In genomic region chr1:74223453-74223852, GRCh38 we compare ENCODE assay signal across 30 cellular contexts. TPM values are rescaled to one million over a fixed set of nuclear protein-coding genes. Genes with fewer than 3 reads are reported as not detected.
"Had no signal": no experiment of that assay in that cellular context is flagged by ENCODE, and none has a peak within 500 bp of the region (broad histone marks: within the 10 kb centered on the region; RNA-seq: fewer than 3 reads in every experiment).

No MANE protein-coding gene starts in this region.

- DNase-seq: colonic mucosa; cortex of kidney; dermis blood vessel endothelial cell; dorsolateral prefrontal cortex; effector CD4-positive, alpha-beta T cell; effector CD8-positive, alpha-beta T cell; effector memory CD4-positive, alpha-beta T cell; effector memory CD8-positive, alpha-beta T cell; endodermal cell; erythroblast; esophagus squamous epithelium; foreskin keratinocyte; foreskin melanocyte; gastrocnemius medialis; glutamatergic neuron; head of caudate nucleus; heart left ventricle; heart right ventricle had no signal

- H3K27ac ChIP-seq: colonic mucosa, coronary artery, dorsolateral prefrontal cortex, epithelial cell of prostate, esophagus muscularis mucosa, esophagus squamous epithelium, foreskin keratinocyte, gastrocnemius medialis, gastroesophageal sphincter, heart left ventricle, heart right ventricle had no signal

- H3K36me3 ChIP-seq: colonic mucosa, esophagus muscularis mucosa, gastrocnemius medialis had no signal

- H3K27me3 Mint-ChIP-seq: dendritic cell treated with granulocyte-macrophage colony-stimulating factor and Interleukin-4, amounts not matched to agents 40 ng/mL and 50 ng/mL, for 4 days; effector memory CD8-positive, alpha-beta T cell had no signal

- H3K9me3 ChIP-seq: colonic mucosa, esophagus muscularis mucosa, gastrocnemius medialis had no signal

- H3K27me3 ChIP-seq: colonic mucosa, dorsolateral prefrontal cortex, esophagus muscularis mucosa, esophagus squamous epithelium, foreskin keratinocyte, gastrocnemius medialis, gastroesophageal sphincter, heart left ventricle, heart right ventricle had no signal

- ATAC-seq: effector memory CD8-positive, alpha-beta T cell; esophagus mucosa; foreskin keratinocyte; gastrocnemius medialis; gastroesophageal sphincter; heart left ventricle; heart right ventricle had no signal

- H3K4me3 Mint-ChIP-seq: dendritic cell treated with granulocyte-macrophage colony-stimulating factor and Interleukin-4, amounts not matched to agents 40 ng/mL and 50 ng/mL, for 4 days; effector memory CD8-positive, alpha-beta T cell; endodermal cell had no signal

- H3K4me3 ChIP-seq: colonic mucosa, coronary artery, dorsolateral prefrontal cortex, esophagus muscularis mucosa, esophagus squamous epithelium, gastrocnemius medialis, gastroesophageal sphincter, heart left ventricle, heart right ventricle had no signal

- H3K9me3 Mint-ChIP-seq: endodermal cell had no signal

- FAIRE-seq: colon, endometrium, endothelial cell of umbilical vein, frontal cortex had no signal

- H3K4me1 ChIP-seq: colonic mucosa, esophagus muscularis mucosa, esophagus squamous epithelium, foreskin keratinocyte, gastrocnemius medialis, gastroesophageal sphincter, heart left ventricle, heart right ventricle had no signal

- H3K27ac Mint-ChIP-seq: dendritic cell treated with granulocyte-macrophage colony-stimulating factor and Interleukin-4, amounts not matched to agents 40 ng/mL and 50 ng/mL, for 4 days; effector memory CD8-positive, alpha-beta T cell; endodermal cell had no signal

- H3K4me1 Mint-ChIP-seq: endodermal cell had no signal

RNA-seq across cellular contexts. Expression of gene TNNI3K, which starts 11.7 kb away (rescaled TPM):
- total RNA-seq: dermis blood vessel endothelial cell, endothelial cell of umbilical vein, esophagus mucosa, foreskin keratinocyte, glomerular endothelial cell had no signal

RNA-seq across cellular contexts. Expression of gene LRRIQ3, which starts 25.5 kb away (rescaled TPM):
- total RNA-seq: epithelial cell of proximal tubule, glomerular endothelial cell had no signal
